In the genomic region with DNA sequence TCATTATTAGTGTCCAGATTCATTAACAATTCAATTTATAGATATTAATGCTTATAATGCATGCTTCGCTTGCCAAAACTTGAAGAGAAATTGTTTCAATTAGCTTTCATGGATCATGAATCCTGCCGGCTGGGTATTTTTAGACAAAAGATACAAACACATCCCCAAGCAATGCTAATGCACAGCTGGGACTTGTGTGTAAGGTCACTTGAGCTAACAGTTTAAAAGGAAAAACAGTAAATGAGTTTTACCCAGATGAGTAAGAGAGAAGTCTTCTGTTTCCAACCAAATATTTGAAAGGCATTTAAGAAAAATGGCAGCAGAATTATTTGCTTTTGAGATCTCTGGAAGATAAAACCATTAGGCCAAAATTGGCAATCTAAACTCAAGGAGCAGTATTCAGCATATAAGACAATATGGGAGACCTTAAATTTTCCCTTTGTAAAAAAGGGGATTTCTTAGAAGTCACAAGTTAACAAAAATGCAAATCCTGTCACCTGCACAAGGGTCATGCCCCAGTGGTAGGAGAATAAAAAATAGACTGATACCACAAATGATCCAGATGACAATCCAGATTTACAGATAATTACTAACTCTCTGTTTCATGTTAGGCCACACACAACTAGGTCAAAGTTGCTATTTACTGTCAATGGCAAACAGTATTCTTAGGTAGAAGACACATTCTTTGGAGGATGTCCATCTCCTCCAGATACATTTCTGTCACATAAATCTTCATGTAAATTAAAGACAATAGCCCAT, we compare ENCODE assay signal across 12 cellular contexts.
DNase-seq lines count a peak whose midpoint lies in the region; ATAC-seq and TF ChIP-seq lines count a peak whose summit lies in the region.
"Had no signal": no experiment of that assay in that cellular context is flagged by ENCODE, and none has a peak within 500 bp of the region (broad histone marks: within the 10 kb centered on the region; RNA-seq: fewer than 3 reads in every experiment).

No MANE protein-coding gene starts in this region.

- no peak overlapping the region for H3K4me3 ChIP-seq in ovary

- DNase-seq in germinal center (ENCODE audit: low spot score), result peak; percentile 8
- DNase-seq in ovary, result no peak
- no peak for DNase-seq in NCI-H2196 (lab: John Stamatoyannopoulos, UW; ENCODE audit: unreplicated experiment)
- no peak for DNase-seq in head of caudate nucleus
- DNase-seq in stimulated activated CD8-positive, alpha-beta memory T cell treated with anti-CD3 and anti-CD28 coated beads, Interleukin-4, amount 100 ng/mL, for 48 hours, result no peak
- DNase-seq: activated T-cell treated with anti-CD3 and anti-CD28 coated beads, Interleukin-2, amount 50 U/mL, for 4 hours; cerebellar nuclear complex; naive thymus-derived CD4-positive, alpha-beta T cell; NCI-H2107 had no signal

- H3K27me3 ChIP-seq in ovary, result no peaks in the 10 kb centered on the region

- peak; percentile 76 for ATAC-seq in GM18858 (IDR thresholded peaks at IDR 0.05; ENCODE audit: unreplicated experiment)
- peak; percentile 92 for ATAC-seq in GM21528 (IDR thresholded peaks at IDR 0.05; ENCODE audit: low FRiP score, unreplicated experiment)
- peak; percentile 95 for ATAC-seq in HG03159 (IDR thresholded peaks at IDR 0.05; ENCODE audit: unreplicated experiment)
- ATAC-seq: activated T-cell treated with anti-CD3 and anti-CD28 coated beads, Interleukin-2, amount 50 U/mL, for 4 hours; naive thymus-derived CD4-positive, alpha-beta T cell had no signal

- WGBS in ovary, 3 donors, result 30 to 41% (median 33%) methylated on average over 2 of the region's 2 CpGs

- no peak overlapping the region for H3K27ac ChIP-seq in ovary

- intact Hi-C loops in ovary (cut with DNase I), result no loop called here
- intact Hi-C loops in head of caudate nucleus (cut with DNase I), result no loop called here

- no peak for TF ChIP-seq CTCF in ovary (IDR thresholded peaks at IDR 0.05)

- H3K36me3 ChIP-seq in ovary, result no peaks in the 10 kb centered on the region

- H3K4me1 ChIP-seq in ovary (ENCODE audit: insufficient read depth), result no peaks in the 10 kb centered on the region

- H3K9me3 ChIP-seq in ovary, result no peaks in the 10 kb centered on the region

- no peak for TF ChIP-seq POLR2A in ovary (IDR thresholded peaks at IDR 0.05)

- TF ChIP-seq EP300 in ovary (IDR thresholded peaks at IDR 0.05), result no peak
